In genomic region chr4:8082517-8083055, GRCh38 we compare ENCODE assay signal across 16 cellular contexts.
A peak's percentile ranks its signal among the peaks of the same experiment; 100 is the strongest.
DNase-seq lines count a peak whose midpoint lies in the region; ATAC-seq and TF ChIP-seq lines count a peak whose summit lies in the region.
"Had no signal": no experiment of that assay in that cellular context is flagged by ENCODE, and none has a peak within 500 bp of the region (broad histone marks: within the 10 kb centered on the region; RNA-seq: fewer than 3 reads in every experiment).

No MANE protein-coding gene starts in this region.

- H3K27me3 Mint-ChIP-seq in MCF 10A (ENCODE audit: insufficient read depth, unreplicated experiment) = peaks cover 35% of the 10 kb centered on the region

- no peak for ATAC-seq in HG03196 (IDR thresholded peaks at IDR 0.05; ENCODE audit: unreplicated experiment)
- ATAC-seq: HepG2 had no signal

- TF ChIP-seq POLR2A in breast epithelium (IDR thresholded peaks at IDR 0.05) = no peak

- intact Hi-C loops in MCF 10A (cut with micrococcal nuclease) (no loop called here), breast epithelium (cut with DNase I; ENCODE audit: low total_unique reads) (no loop called here)

- H3K36me3 ChIP-seq in breast epithelium = no peaks in the 10 kb centered on the region

- no peaks in the 10 kb centered on the region for H3K9me3 ChIP-seq in breast epithelium
- H3K9me3 ChIP-seq: SK-N-SH had no signal

- H3K4me1 ChIP-seq in breast epithelium = no peaks in the 10 kb centered on the region

- H3K4me3 ChIP-seq in breast epithelium = no peak overlapping the region
- no peak overlapping the region for H3K4me3 ChIP-seq in astrocyte of the spinal cord (ENCODE audit: low read depth, low read length)

- H3K27me3 ChIP-seq in breast epithelium = no peaks in the 10 kb centered on the region

- DNase-seq in MCF 10A (ENCODE audit: unreplicated experiment) (peak; percentile 70), breast epithelium (ENCODE audit: low spot score in 2 of 2) (no peak), astrocyte of the spinal cord (ENCODE audit: low read depth, low spot score) (peak; percentile 1), lung microvascular endothelial cell (ENCODE audit: low read depth in 2 of 2) (peak; percentile 65 to 94), activated gamma-delta T cell (lab: John Stamatoyannopoulos, UW) (no peak), SIG-M5 (lab: John Stamatoyannopoulos, UW) (no peak), NCI-H226 (no peak)
- DNase-seq: DMS 273 treated with DMSO at 0.1 percent for 48 hours, HFFc6, KG1, NCI-H1092 treated with DMSO at 0.1 percent for 48 hours, NCI-H524, SK-N-SH had no signal

- no peaks in the 10 kb centered on the region for H3K9me3 Mint-ChIP-seq in MCF 10A (ENCODE audit: unreplicated experiment)
- H3K9me3 Mint-ChIP-seq: HFFc6 had no signal

- peaks cover 6% of the 10 kb centered on the region for H3K4me1 Mint-ChIP-seq in MCF 10A (ENCODE audit: insufficient read depth, unreplicated experiment)

- no peak for TF ChIP-seq CTCF in MCF 10A (IDR thresholded peaks at IDR 0.05; ENCODE audit: unreplicated experiment)
- TF ChIP-seq CTCF in breast epithelium (IDR thresholded peaks at IDR 0.05) = no peak
- TF ChIP-seq CTCF in astrocyte of the spinal cord (IDR thresholded peaks at IDR 0.05; ENCODE audit: low read depth, low read length) = no peak

- H3K36me3 Mint-ChIP-seq in MCF 10A (ENCODE audit: insufficient read depth, unreplicated experiment) = no peaks in the 10 kb centered on the region

- in situ Hi-C loops in astrocyte of the spinal cord (cut with HindIII; ENCODE audit: low sequenced_read_pairs) = no loop called here

- POLR2A ChIA-PET in MCF 10A (lab: Yijun Ruan, JAX) = no interaction called here

- no peak overlapping the region for H3K4me3 Mint-ChIP-seq in MCF 10A (ENCODE audit: unreplicated experiment)
- H3K4me3 Mint-ChIP-seq: HFFc6 had no signal

- CTCF ChIA-PET in MCF 10A (lab: Yijun Ruan, JAX) = no interaction called here

- no peak overlapping the region for H3K27ac ChIP-seq in breast epithelium
- H3K27ac ChIP-seq: 22Rv1 had no signal

- no peak overlapping the region for H3K27ac Mint-ChIP-seq in MCF 10A (ENCODE audit: low read depth, unreplicated experiment)
- H3K27ac Mint-ChIP-seq: HFFc6 had no signal

- BruUV-seq in MCF 10A (replicated peaks; lab: Mats Ljungman, UMichigan) = no TSS peak

Comparison
In these comparisons a context has a peak if more than half of its experiments do, and no peak if none do; other contexts are left out.
1. DNase-seq: peak in MCF 10A (single experiment), astrocyte of the spinal cord (single experiment) and lung microvascular endothelial cell (2 of 2); none in breast epithelium (0 of 2), activated gamma-delta T cell (single experiment), SIG-M5 (single experiment) and NCI-H226 (single experiment).